21 cellular contexts compared by ENCODE assay signal in genomic region chr14:76510255-76510654, GRCh38.
"Had no signal": no experiment of that assay in that cellular context is flagged by ENCODE, and none has a peak within 500 bp of the region (broad histone marks: within the 10 kb centered on the region; RNA-seq: fewer than 3 reads in every experiment).

No MANE protein-coding gene starts in this region.

- H3K4me1 Mint-ChIP-seq: immature natural killer cell; stimulated activated naive B cell treated with anti-CD40 and anti-IgM and Interleukin-4, amounts not matched to agents 10 μg/mL and 1 μg/mL and 100 μg/mL, for 72 hours had no signal

- H3K36me3 Mint-ChIP-seq: natural killer cell; stimulated activated naive B cell treated with anti-CD40 and anti-IgM and Interleukin-4, amounts not matched to agents 10 μg/mL and 1 μg/mL and 100 μg/mL, for 72 hours had no signal

- H3K4me1 ChIP-seq: lower lobe of right lung, parathyroid adenoma, prostate gland, transverse colon had no signal

- FAIRE-seq: frontal cortex had no signal

- H3K36me3 ChIP-seq: lower lobe of right lung, prostate gland, right atrium auricular region, thoracic aorta, transverse colon had no signal

- H3K27me3 ChIP-seq: right atrium auricular region had no signal

- H3K9ac ChIP-seq: parathyroid adenoma had no signal

- H3K79me2 ChIP-seq: parathyroid adenoma had no signal

- H3K9me3 ChIP-seq: lower lobe of right lung, prostate gland, right atrium auricular region, thoracic aorta, transverse colon had no signal

- DNase-seq: cerebellar nuclear complex; cortex of kidney; effector memory CD8-positive, alpha-beta T cell; hypothalamus; immature natural killer cell; islet precursor cell; left ventricle myocardium superior; lower lobe of right lung; natural killer cell; stimulated activated CD4-positive, alpha-beta T cell treated with anti-CD3 and anti-CD28 coated beads, Interleukin-15, amount 100 ng/mL, for 24 hours; stimulated activated CD4-positive, alpha-beta T cell treated with anti-CD3 and anti-CD28 coated beads, Interleukin-2, amount 100 ng/mL, for 48 hours; stimulated activated naive B cell treated with anti-CD40 and anti-IgM and Interleukin-4, amounts not matched to agents 10 μg/mL and 1 μg/mL and 100 μg/mL, for 72 hours; transverse colon had no signal

- H3K27ac Mint-ChIP-seq: effector memory CD8-positive, alpha-beta T cell; immature natural killer cell; natural killer cell; stimulated activated naive B cell treated with anti-CD40 and anti-IgM and Interleukin-4, amounts not matched to agents 10 μg/mL and 1 μg/mL and 100 μg/mL, for 72 hours; stimulated activated naive CD8-positive, alpha-beta T cell treated with anti-CD3 and anti-CD28 coated beads, Interleukin-15, Interleukin-2, amounts not matched to agents 100 ng/mL and 50 ng/mL, for 24 hours had no signal

- H3K4me3 ChIP-seq: lower lobe of right lung, prostate gland, right atrium auricular region, thoracic aorta, transverse colon had no signal

- ATAC-seq: effector memory CD8-positive, alpha-beta T cell; left ventricle myocardium superior; lower lobe of right lung; natural killer cell; sciatic nerve; stimulated activated naive B cell treated with anti-CD40 and anti-IgM and Interleukin-4, amounts not matched to agents 10 μg/mL and 1 μg/mL and 100 μg/mL, for 72 hours had no signal

- H2AFZ ChIP-seq: parathyroid adenoma had no signal

- H3K9me3 Mint-ChIP-seq: effector memory CD8-positive, alpha-beta T cell; natural killer cell; neural crest cell; stimulated activated naive B cell treated with anti-CD40 and anti-IgM and Interleukin-4, amounts not matched to agents 10 μg/mL and 1 μg/mL and 100 μg/mL, for 72 hours; stimulated activated naive CD8-positive, alpha-beta T cell treated with anti-CD3 and anti-CD28 coated beads, Interleukin-15, Interleukin-2, amounts not matched to agents 100 ng/mL and 50 ng/mL, for 24 hours had no signal

- H3K4me3 Mint-ChIP-seq: effector memory CD8-positive, alpha-beta T cell; immature natural killer cell; natural killer cell; neural crest cell; stimulated activated naive B cell treated with anti-CD40 and anti-IgM and Interleukin-4, amounts not matched to agents 10 μg/mL and 1 μg/mL and 100 μg/mL, for 72 hours; stimulated activated naive CD8-positive, alpha-beta T cell treated with anti-CD3 and anti-CD28 coated beads, Interleukin-15, Interleukin-2, amounts not matched to agents 100 ng/mL and 50 ng/mL, for 24 hours had no signal

- H3K27ac ChIP-seq: lower lobe of right lung, parathyroid adenoma, prostate gland, right atrium auricular region, thoracic aorta, transverse colon had no signal
